25 cellular contexts compared by ENCODE assay signal in the genomic region with DNA sequence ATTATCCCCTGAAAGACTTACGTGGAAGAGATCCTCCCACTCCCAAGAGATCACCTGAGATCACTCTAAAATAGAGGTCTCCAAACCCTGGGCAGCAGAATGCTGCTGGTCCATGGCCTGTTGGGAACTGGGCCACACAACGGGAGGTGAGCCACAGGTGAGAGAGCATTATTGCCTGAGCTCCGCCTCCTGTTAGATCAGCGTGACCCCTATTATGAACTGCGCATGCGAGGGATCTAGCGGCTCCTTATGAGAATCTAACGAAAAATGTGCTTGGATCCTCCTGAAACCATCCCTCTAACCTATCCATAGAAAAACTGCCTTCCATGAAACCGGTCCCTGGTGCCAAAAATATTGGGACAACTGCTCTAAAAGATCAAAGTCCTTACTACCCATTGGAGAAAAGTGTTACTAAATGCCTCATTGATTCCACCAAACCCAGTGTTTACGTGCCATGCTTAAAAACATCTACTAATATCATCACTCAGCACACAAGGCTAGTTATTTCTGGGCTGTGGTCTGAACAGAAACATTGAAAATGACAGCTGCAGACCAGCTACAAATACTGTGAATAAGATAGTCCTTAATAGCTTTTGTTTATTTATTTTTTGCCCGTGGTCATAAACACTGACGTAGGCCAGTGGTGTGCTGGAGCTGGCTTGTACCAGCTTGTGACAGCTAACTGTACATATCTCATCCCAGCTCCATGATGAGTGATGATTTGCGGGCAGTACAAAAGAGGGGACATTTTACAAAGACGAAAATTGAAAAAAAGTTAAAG.
DNase-seq lines count a peak whose midpoint lies in the region; ATAC-seq and TF ChIP-seq lines count a peak whose summit lies in the region.
"Had no signal": no experiment of that assay in that cellular context is flagged by ENCODE, and none has a peak within 500 bp of the region (broad histone marks: within the 10 kb centered on the region; RNA-seq: fewer than 3 reads in every experiment).

No MANE protein-coding gene starts in this region.

- DNase-seq in SK-N-SH (peak; percentile 25), endodermal cell (peak; percentile 42), putamen (ENCODE audit: low spot score) (peak; percentile 17), A673 (ENCODE audit: low spot score) (no peak), H7 (no peak), MCF 10A (ENCODE audit: unreplicated experiment) (no peak), NCI-H2227 (lab: John Stamatoyannopoulos, UW; ENCODE audit: unreplicated experiment) (no peak)
- DNase-seq: Caco-2; CD4-positive, alpha-beta memory T cell; DMS 273 treated with DMSO at 0.1 percent for 48 hours; DND-41; GM23248; Karpas-422; MM.1S; NCI-H1048; NCI-H1436; NCI-H1930; NCI-H2227 treated with DMSO at 0.1 percent for 48 hours; NCI-H510A; NCI-H774 had no signal

- H3K9me3 Mint-ChIP-seq in endodermal cell (no peaks in the 10 kb centered on the region), MCF 10A (ENCODE audit: unreplicated experiment) (no peaks in the 10 kb centered on the region)

- H3K27me3 ChIP-seq in SK-N-SH (ENCODE audit: insufficient read depth) (no peaks in the 10 kb centered on the region), endodermal cell (ENCODE audit: control insufficient read depth, insufficient read depth, low read length, poor library complexity, severe bottlenecking) (no peaks in the 10 kb centered on the region), A673 (replicated peaks; ENCODE audit: insufficient read depth, low read depth, low read length, poor library complexity) (no peaks in the 10 kb centered on the region), H7 (ENCODE audit: control insufficient read depth, insufficient read depth, low read length) (no peaks in the 10 kb centered on the region)
- H3K27me3 ChIP-seq: BLaER1 treated with 17β-estradiol and CSF1 and Interleukin-3, amounts not matched to agents 10 nM and 100 nM had no signal

- TF ChIP-seq CTCF in SK-N-SH (IDR thresholded peaks at IDR 0.05) (no peak), endodermal cell (conservative IDR thresholded peaks at IDR 0.05) (no peak), A673 (conservative IDR thresholded peaks at IDR 0.05; ENCODE audit: low read depth, low read length) (no peak), MCF 10A (IDR thresholded peaks at IDR 0.05; ENCODE audit: unreplicated experiment) (no peak)

- TF ChIP-seq EP300 in SK-N-SH (IDR thresholded peaks at IDR 0.05; ENCODE audit: borderline replicate concordance in 1 of 2, low read depth in 1 of 2, low read length in 1 of 2): peak in 1 of 2 experiments; percentile 84; a peak in 2 of 4 replicates

- H3K4me3 Mint-ChIP-seq in endodermal cell: no peak overlapping the region
- no peak overlapping the region for H3K4me3 Mint-ChIP-seq in MCF 10A (ENCODE audit: unreplicated experiment)
- H3K4me3 Mint-ChIP-seq: CD4-positive, alpha-beta memory T cell had no signal

- H3K4me2 ChIP-seq in SK-N-SH: no peak overlapping the region
- H3K4me2 ChIP-seq: BLaER1 treated with 17β-estradiol and CSF1 and Interleukin-3, amounts not matched to agents 10 nM and 100 nM had no signal

- H3K9ac ChIP-seq in SK-N-SH (no peak overlapping the region), endodermal cell (ENCODE audit: extremely low read depth, low read length, poor library complexity, severe bottlenecking) (no peak overlapping the region)
- H3K9ac ChIP-seq: BLaER1 treated with 17β-estradiol and CSF1 and Interleukin-3, amounts not matched to agents 10 nM and 100 nM; GM23248 had no signal

- no peaks in the 10 kb centered on the region for H4K20me1 ChIP-seq in SK-N-SH (ENCODE audit: insufficient read depth)
- H4K20me1 ChIP-seq: BLaER1 treated with 17β-estradiol and CSF1 and Interleukin-3, amounts not matched to agents 10 nM and 100 nM had no signal

- H3K79me2 ChIP-seq in SK-N-SH (ENCODE audit: insufficient read depth): no peaks in the 10 kb centered on the region

- H3F3A ChIP-seq in SK-N-SH (replicated peaks; ENCODE audit: insufficient read depth): no peaks in the 10 kb centered on the region

- intact Hi-C loops in A673 (cut with micrococcal nuclease; ENCODE audit: unreplicated experiment): no loop called here
- intact Hi-C loops in MCF 10A (cut with micrococcal nuclease): no loop called here

- H3K27ac ChIP-seq in SK-N-SH (ENCODE audit: low read depth in 2 of 2, low read length in 1 of 2) (peak overlapping the region in 1 of 2 experiments; percentile 51; a peak in 2 of 4 replicates), endodermal cell (ENCODE audit: low read depth, low read length) (no peak overlapping the region), A673 (ENCODE audit: low read depth, low read length, poor library complexity, severe bottlenecking) (no peak overlapping the region)
- H3K27ac ChIP-seq: 22Rv1; BLaER1 treated with 17β-estradiol and CSF1 and Interleukin-3, amounts not matched to agents 10 nM and 100 nM; GM23248 had no signal

- H3K9me3 ChIP-seq in SK-N-SH (no peaks in the 10 kb centered on the region), endodermal cell (ENCODE audit: control insufficient read depth, low read length) (no peaks in the 10 kb centered on the region), A673 (ENCODE audit: low read depth, low read length, poor library complexity, severe bottlenecking) (no peaks in the 10 kb centered on the region)
- H3K9me3 ChIP-seq: Caco-2 had no signal

- TF ChIP-seq RAD21 in SK-N-SH (IDR thresholded peaks at IDR 0.05; ENCODE audit: low read length): no peak

- POLR2A ChIA-PET in SK-N-SH (lab: Yijun Ruan, JAX): no interaction called here
- POLR2A ChIA-PET in A673 (lab: Charles Lee; ENCODE audit: low non-redundant PET): interaction anchor here (0.7 kb wide), 1 partner anchor 1225 kb away, joined by 4 read pairs; no protein-coding TSS in a partner anchor
- POLR2A ChIA-PET in MCF 10A (lab: Yijun Ruan, JAX): no interaction called here

- ATAC-seq in SK-N-SH treated with all-trans-retinoic acid at 6 μM for 48 hours: no peak
- ATAC-seq: HCT116, Panc1 had no signal

- 0 out of 2 replicates have a peak, but pooled peaks cover 3% of the 10 kb centered on the region for H3K9me2 ChIP-seq in SK-N-SH

- CTCF ChIA-PET in SK-N-SH (lab: Yijun Ruan, JAX) (interaction anchor here (1.3 kb wide), 1 partner anchor 10 kb away, joined by 3 read pairs; no protein-coding TSS in a partner anchor), A673 (lab: Charles Lee) (no interaction called here), MCF 10A (lab: Yijun Ruan, JAX) (no interaction called here)

- WGBS in SK-N-SH (ENCODE audit: low lambda C conversion rate): 42% methylated on average over 14 of the region's 14 CpGs
- WGBS in endodermal cell (ENCODE audit: insufficient coverage in 1 of 2, insufficient read length in 1 of 2), 2 experiments: 93% methylated on average over 8 to 14 of the region's 14 CpGs

- H3K4me1 Mint-ChIP-seq in endodermal cell (peaks cover 3% of the 10 kb centered on the region), MCF 10A (ENCODE audit: insufficient read depth, unreplicated experiment) (no peaks in the 10 kb centered on the region)
- H3K4me1 Mint-ChIP-seq: CD4-positive, alpha-beta memory T cell had no signal

- H3K27me3 Mint-ChIP-seq in endodermal cell (ENCODE audit: insufficient read depth): no peaks in the 10 kb centered on the region
- peaks cover 35% of the 10 kb centered on the region for H3K27me3 Mint-ChIP-seq in MCF 10A (ENCODE audit: insufficient read depth, unreplicated experiment)
- H3K27me3 Mint-ChIP-seq: CD4-positive, alpha-beta memory T cell had no signal

- H3K27ac Mint-ChIP-seq in endodermal cell: no peak overlapping the region
- no peak overlapping the region for H3K27ac Mint-ChIP-seq in MCF 10A (ENCODE audit: low read depth, unreplicated experiment)
- H3K27ac Mint-ChIP-seq: CD4-positive, alpha-beta memory T cell had no signal

- H2AFZ ChIP-seq in SK-N-SH (ENCODE audit: low read depth): no peak overlapping the region
- H2AFZ ChIP-seq: GM23248 had no signal

- H3K4me1 ChIP-seq in SK-N-SH (ENCODE audit: control insufficient read depth in 1 of 2, insufficient read depth in 2 of 2, low read depth in 1 of 2, low read length in 1 of 2): peaks cover 0 to 9% of the 10 kb centered on the region in 2 experiments; a peak in 2 of 4 replicates
- H3K4me1 ChIP-seq in endodermal cell (ENCODE audit: control insufficient read depth, insufficient read depth, low read length): no peaks in the 10 kb centered on the region
- no peaks in the 10 kb centered on the region for H3K4me1 ChIP-seq in A673 (ENCODE audit: insufficient read depth, low read length, poor library complexity, severe bottlenecking)
- H3K4me1 ChIP-seq: BLaER1 treated with 17β-estradiol and CSF1 and Interleukin-3, amounts not matched to agents 10 nM and 100 nM; Caco-2 had no signal

- H3K4me3 ChIP-seq in SK-N-SH (ENCODE audit: low read depth in 2 of 2, low read length in 1 of 2): no peak overlapping the region
- no peak overlapping the region for H3K4me3 ChIP-seq in endodermal cell (ENCODE audit: low read length)
- H3K4me3 ChIP-seq in A673 (ENCODE audit: low read depth, low read length, poor library complexity, severe bottlenecking): no peak overlapping the region
- no peak overlapping the region for H3K4me3 ChIP-seq in H7 (ENCODE audit: insufficient read depth, low read depth, low read length)
- H3K4me3 ChIP-seq: BLaER1 treated with 17β-estradiol and CSF1 and Interleukin-3, amounts not matched to agents 10 nM and 100 nM; GM23248 had no signal

- H3K36me3 Mint-ChIP-seq in endodermal cell (ENCODE audit: low read depth): no peaks in the 10 kb centered on the region
- H3K36me3 Mint-ChIP-seq in MCF 10A (ENCODE audit: insufficient read depth, unreplicated experiment): no peaks in the 10 kb centered on the region
- H3K36me3 Mint-ChIP-seq: CD4-positive, alpha-beta memory T cell had no signal

- no peaks in the 10 kb centered on the region for H3K36me3 ChIP-seq in SK-N-SH (replicated peaks in 1 of 2; ENCODE audit: control insufficient read depth in 1 of 2, insufficient read depth in 2 of 2, low read length in 1 of 2)
- no peaks in the 10 kb centered on the region for H3K36me3 ChIP-seq in endodermal cell (ENCODE audit: control insufficient read depth, insufficient read depth, low read length)
- H3K36me3 ChIP-seq in A673 (ENCODE audit: insufficient read depth, low read length, poor library complexity, severe bottlenecking): no peaks in the 10 kb centered on the region
- no peaks in the 10 kb centered on the region for H3K36me3 ChIP-seq in H7 (replicated peaks; ENCODE audit: control insufficient read depth, insufficient read depth, low read length)
- H3K36me3 ChIP-seq: BLaER1 treated with 17β-estradiol and CSF1 and Interleukin-3, amounts not matched to agents 10 nM and 100 nM had no signal

- no TSS peak for BruUV-seq in A673 (replicated peaks; lab: Mats Ljungman, UMichigan)
- BruUV-seq in MCF 10A (replicated peaks; lab: Mats Ljungman, UMichigan): no TSS peak

TF ChIP-seq in SK-N-SH, 30 proteins besides CTCF, POLR2A, EP300 and RAD21 (continues in another document):
- TF ChIP-seq MXI1 (IDR thresholded peaks at IDR 0.05; ENCODE audit: low read depth, low read length) (no peak), EZH2phosphoT487 (IDR thresholded peaks at IDR 0.05; ENCODE audit: borderline replicate concordance, low read depth) (no peak), GATA2 (CRISPR knock-in tag; IDR thresholded peaks at IDR 0.05) (peak; percentile 33; the same call in 1 of the 2 replicates)

TF ChIP-seq in SK-N-SH treated with all-trans-retinoic acid at 6 μM for 48 hours, 23 proteins besides CTCF, POLR2A, EP300 and RAD21 (continues in another document):
- TF ChIP-seq ISL1 (CRISPR knock-in tag; IDR thresholded peaks at IDR 0.05): no peak
- no peak for TF ChIP-seq ESRRG (CRISPR knock-in tag; IDR thresholded peaks at IDR 0.05)
- TF ChIP-seq RARB (CRISPR knock-in tag; IDR thresholded peaks at IDR 0.05): no peak
- TF ChIP-seq ZNF70 (CRISPR knock-in tag; IDR thresholded peaks at IDR 0.05): no peak

Comparison
In these comparisons a context has a peak if more than half of its experiments do, and no peak if none do; other contexts are left out.
1. DNase-seq: peak in SK-N-SH (single experiment), endodermal cell (single experiment) and putamen (single experiment); none in A673 (single experiment), H7 (single experiment), MCF 10A (single experiment) and NCI-H2227 (single experiment).